ENCODE assay signal across 8 cellular contexts in the genomic region with DNA sequence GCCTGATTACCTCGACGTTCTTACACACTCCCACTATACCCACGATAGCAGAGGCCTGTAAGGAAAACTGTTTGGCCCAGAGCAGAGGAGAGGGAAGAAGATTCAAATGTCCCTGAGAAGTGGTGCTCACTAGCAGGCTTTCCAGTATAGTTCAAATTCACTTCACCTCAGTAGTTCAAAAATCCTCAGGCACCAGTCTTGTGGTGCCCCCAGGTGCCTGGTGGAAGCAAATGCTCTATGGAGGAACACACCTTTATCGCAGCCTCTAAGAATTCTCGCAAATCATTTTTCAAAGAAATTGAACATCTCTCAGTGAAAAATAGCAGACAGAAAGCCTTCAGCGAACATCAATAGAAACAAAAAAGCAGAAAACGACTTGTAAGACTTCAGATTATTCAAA. TPM values are rescaled to one million over a fixed set of nuclear protein-coding genes. Genes with fewer than 3 reads are reported as not detected.
A peak's percentile ranks its signal among the peaks of the same experiment; 100 is the strongest.
DNase-seq lines count a peak whose midpoint lies in the region; ATAC-seq and TF ChIP-seq lines count a peak whose summit lies in the region.

No MANE protein-coding gene starts in this region.

- DNase-seq in AG04450 (ENCODE audit: low read depth, low spot score): no peak
- DNase-seq in Panc1 (ENCODE audit: low read depth, low spot score): no peak
- peak; percentile 14 for DNase-seq in glomerular visceral epithelial cell (ENCODE audit: extremely low spot score)
- DNase-seq in GOT3 (lab: John Stamatoyannopoulos, UW): no peak
- no peak for DNase-seq in RKO (ENCODE audit: low spot score)

- no peaks in the 10 kb centered on the region for H3K36me3 ChIP-seq in Panc1 (ENCODE audit: control insufficient read depth, insufficient read depth, low read length)

- H3K27ac ChIP-seq in AG04450 (ENCODE audit: low read depth, low read length) (no peak overlapping the region), Panc1 (ENCODE audit: low read length) (no peak overlapping the region)

- BruUV-seq in Panc1 (replicated peaks; lab: Mats Ljungman, UMichigan): no TSS peak

- ATAC-seq in Panc1 (peak; percentile 89), HG03469 (IDR thresholded peaks at IDR 0.05; ENCODE audit: unreplicated experiment) (no peak), GM21529 (IDR thresholded peaks at IDR 0.05; ENCODE audit: unreplicated experiment) (no peak)

- H3K4me1 ChIP-seq in Panc1 (ENCODE audit: control insufficient read depth, insufficient read depth, low read length): no peaks in the 10 kb centered on the region

- H3K27me3 ChIP-seq in AG04450 (ENCODE audit: control insufficient read depth, insufficient read depth, low read length) (no peaks in the 10 kb centered on the region), Panc1 (ENCODE audit: control insufficient read depth, insufficient read depth, low read length) (no peaks in the 10 kb centered on the region)

- TF ChIP-seq CTCF in AG04450 (IDR thresholded peaks at IDR 0.05; ENCODE audit: low read depth, low read length) (peak; percentile 39), GM12875 (IDR thresholded peaks at IDR 0.05; ENCODE audit: borderline replicate concordance, insufficient read depth, low read depth, low read length) (0 out of 2 replicates have a peak, but pooled peaks have one; percentile 15), Panc1 (IDR thresholded peaks at IDR 0.05) (peak; percentile 81)

- in situ Hi-C loops in Panc1 (cut with HindIII; ENCODE audit: low pct_unique_long_range_greater_than_20kb, low sequenced_read_pairs): no loop called here

- POLR2A ChIA-PET in AG04450 (lab: Yijun Ruan, JAX): no interaction called here
- POLR2A ChIA-PET in Panc1 (lab: Charles Lee): no interaction called here

- H3K9me3 ChIP-seq in AG04450 (ENCODE audit: control insufficient read depth, insufficient read depth, low read length) (peaks cover 3% of the 10 kb centered on the region; the same call in 1 of the 2 replicates), Panc1 (ENCODE audit: control insufficient read depth, insufficient read depth, low read depth, low read length) (no peaks in the 10 kb centered on the region)

- H3K4me3 ChIP-seq in AG04450 (ENCODE audit: low read depth, low read length): no peak overlapping the region
- H3K4me3 ChIP-seq in GM12875 (ENCODE audit: low read depth, low read length): no peak overlapping the region
- H3K4me3 ChIP-seq in Panc1 (ENCODE audit: low read depth in 2 of 2, low read length in 2 of 2): no peak overlapping the region

- CTCF ChIA-PET in AG04450 (lab: Charles Lee): no interaction called here
- CTCF ChIA-PET in Panc1 (lab: Charles Lee): no interaction called here

- intact Hi-C loops in Panc1 (cut with micrococcal nuclease; ENCODE audit: unreplicated experiment): loop anchor here (10.0 kb wide), 1 partner anchor 316 kb away; a partner anchor contains a TSS

RNA-seq across cellular contexts. Expression of a gene that starts 12.2 kb away (rescaled TPM):
- 35.7 and 43.6 TPM in 2 replicates for polyA plus RNA-seq in AG04450 (2011; rRNA removed)
- 30.8 and 36.3 TPM in 2 replicates for polyA minus RNA-seq in AG04450 (2011; rRNA and poly(A)+ RNA removed)
- total RNA-seq in Panc1 (2021; ENCODE audit: unreplicated experiment): 36.1 TPM
- polyA plus RNA-seq in Panc1 (2012; ENCODE audit: insufficient read length): 22.7 TPM

Comparison
In these comparisons a context has a peak if more than half of its experiments do, and no peak if none do; other contexts are left out.
1. CTCF ChIP-seq: peak in every context shown above with its lines; median percentile 81 in Panc1; 39 in AG04450; 15 in GM12875.